In genomic region chr22:29824677-29825076, GRCh38 we compare ENCODE assay signal across 18 cellular contexts. TPM values are rescaled to one million over a fixed set of nuclear protein-coding genes. Genes with fewer than 3 reads are reported as not detected.
DNase-seq lines count a peak whose midpoint lies in the region; ATAC-seq and TF ChIP-seq lines count a peak whose summit lies in the region.
"Had no signal": no experiment of that assay in that cellular context is flagged by ENCODE, and none has a peak within 500 bp of the region (broad histone marks: within the 10 kb centered on the region; RNA-seq: fewer than 3 reads in every experiment).

No MANE protein-coding gene starts in this region.

- peak; percentile 92 for DNase-seq in right atrium auricular region (ENCODE audit: low spot score)
- no peak for DNase-seq in left ventricle myocardium inferior
- DNase-seq in lower leg skin (ENCODE audit: low spot score in 2 of 2), result peak; percentile 79 to 93
- DNase-seq in aorta, result peak; percentile 68 to 82
- no peak for DNase-seq in caudate nucleus (lab: John Stamatoyannopoulos, UW)
- DNase-seq in PC-3, result no peak
- DNase-seq: EL, GF-D8, IMR-90, NCI-H1105, NCI-H146, NCI-H2029 treated with DMSO at 0.1 percent for 48 hours, NCI-H226, NCI-H510A treated with DMSO at 0.1 percent for 48 hours, NCI-H748 treated with DMSO at 0.1 percent for 48 hours had no signal

- no peaks in the 10 kb centered on the region for H4K20me1 ChIP-seq in PC-3 (ENCODE audit: low read length)

- H3K27ac ChIP-seq in right atrium auricular region (peak overlapping the region in 1 of 2 donors; percentile 10), left ventricle myocardium inferior (replicated peaks) (no peak overlapping the region), skeletal muscle tissue (ENCODE audit: low read depth, low read length) (peak overlapping the region; percentile 2), aorta (ENCODE audit: low read depth in 1 of 2, low read length in 2 of 2) (no peak overlapping the region), caudate nucleus (ENCODE audit: low read depth, low read length) (no peak overlapping the region), PC-3 (ENCODE audit: low read length) (no peak overlapping the region)
- H3K27ac ChIP-seq: KMS-11 had no signal

- no peak overlapping the region for H2AFZ ChIP-seq in PC-3 (ENCODE audit: low read length)

- CTCF ChIA-PET in PC-3 (lab: Charles Lee), result no interaction called here

- H3K27me3 ChIP-seq in right atrium auricular region (no peaks in the 10 kb centered on the region), left ventricle myocardium inferior (ENCODE audit: low read depth) (no peaks in the 10 kb centered on the region), skeletal muscle tissue (ENCODE audit: control insufficient read depth in 3 of 3, insufficient read depth in 3 of 3, low read length in 3 of 3) (no peaks in the 10 kb centered on the region), aorta (ENCODE audit: control insufficient read depth in 1 of 2, insufficient read depth in 2 of 2, low read length in 1 of 2) (no peaks in the 10 kb centered on the region), PC-3 (ENCODE audit: low read length) (no peaks in the 10 kb centered on the region)

- H3K36me3 ChIP-seq in right atrium auricular region (peaks cover 50% of the 10 kb centered on the region), left ventricle myocardium inferior (peaks cover 53% of the 10 kb centered on the region), skeletal muscle tissue (ENCODE audit: control insufficient read depth in 3 of 3, insufficient read depth in 3 of 3, low read length in 3 of 3) (peaks cover 38 to 48% (median 39%) of the 10 kb centered on the region in 3 donors), aorta (ENCODE audit: control insufficient read depth in 1 of 2, insufficient read depth in 2 of 2, low read length in 1 of 2) (peaks cover 0 to 5% of the 10 kb centered on the region in 2 donors), PC-3 (ENCODE audit: low read depth, low read length) (peaks cover 8% of the 10 kb centered on the region; the same call in 1 of the 2 replicates)

- H3K79me2 ChIP-seq in PC-3 (ENCODE audit: low read length), result no peaks in the 10 kb centered on the region

- 63 to 65% methylated on average over 11 of the region's 11 CpGs for WGBS in lower leg skin, 2 donors
- 81 to 88% methylated on average over 11 of the region's 11 CpGs for WGBS in aorta, 2 donors

- intact Hi-C loops in left ventricle myocardium inferior (cut with micrococcal nuclease), result no loop called here
- intact Hi-C loops in lower leg skin (cut with DNase I; ENCODE audit: low total_unique reads), result loop anchor here (5.0 kb wide), 1 partner anchor 707 kb away; no protein-coding TSS in a partner anchor
- intact Hi-C loops in aorta (cut with DNase I), result no loop called here
- intact Hi-C loops in PC-3 (cut with micrococcal nuclease), result no loop called here

- POLR2A ChIA-PET in PC-3 (lab: Charles Lee; ENCODE audit: unreplicated experiment), result no interaction called here

- TF ChIP-seq POLR2A in lower leg skin (IDR thresholded peaks at IDR 0.05), result no peak

- no peaks in the 10 kb centered on the region for H3K9me2 ChIP-seq in PC-3 (replicated peaks; ENCODE audit: low read length)

- peak; percentile 40 for ATAC-seq in aorta (ENCODE audit: low FRiP score)
- no peak for ATAC-seq in GM21786 (IDR thresholded peaks at IDR 0.05; ENCODE audit: unreplicated experiment)
- ATAC-seq in PC-3, result no peak

- no peaks in the 10 kb centered on the region for H3F3A ChIP-seq in PC-3 (ENCODE audit: low read length, unreplicated experiment)

- H3K9ac ChIP-seq in skeletal muscle tissue (ENCODE audit: low read depth in 1 of 3, low read length in 3 of 3) (no peak overlapping the region), PC-3 (ENCODE audit: low read length) (no peak overlapping the region)
- H3K9ac ChIP-seq: KMS-11 had no signal

- H3K4me2 ChIP-seq in PC-3 (ENCODE audit: low read length), result no peak overlapping the region
- H3K4me2 ChIP-seq: KMS-11 had no signal

- H3K4me1 ChIP-seq in right atrium auricular region (peaks cover 0 to 19% of the 10 kb centered on the region in 2 donors), left ventricle myocardium inferior (peaks cover 28% of the 10 kb centered on the region), skeletal muscle tissue (ENCODE audit: control insufficient read depth in 3 of 3, insufficient read depth in 3 of 3, low read length in 3 of 3) (peaks cover 6 to 11% (median 9%) of the 10 kb centered on the region in 3 donors), aorta (ENCODE audit: control insufficient read depth in 1 of 2, insufficient read depth in 2 of 2, low read length in 2 of 2) (no peaks in the 10 kb centered on the region), PC-3 (ENCODE audit: insufficient read depth, low read length) (peaks cover 15% of the 10 kb centered on the region)

- TF ChIP-seq CTCF in right atrium auricular region (IDR thresholded peaks at IDR 0.05) (no peak), left ventricle myocardium inferior (IDR thresholded peaks at IDR 0.05; ENCODE audit: borderline replicate concordance) (no peak), lower leg skin (IDR thresholded peaks at IDR 0.05) (no peak), PC-3 (conservative IDR thresholded peaks at IDR 0.05; ENCODE audit: low read depth, low read length) (no peak)

- H3K4me3 ChIP-seq in right atrium auricular region (no peak overlapping the region), left ventricle myocardium inferior (no peak overlapping the region), lower leg skin (ENCODE audit: low read depth, poor library complexity, severe bottlenecking) (no peak overlapping the region), skeletal muscle tissue (ENCODE audit: low read length in 3 of 3) (no peak overlapping the region), aorta (ENCODE audit: low read length in 2 of 2) (no peak overlapping the region), PC-3 (ENCODE audit: low read length) (no peak overlapping the region)

- no peaks in the 10 kb centered on the region for H3K9me3 ChIP-seq in right atrium auricular region
- H3K9me3 ChIP-seq in left ventricle myocardium inferior (replicated peaks), result no peaks in the 10 kb centered on the region
- H3K9me3 ChIP-seq in skeletal muscle tissue (ENCODE audit: control insufficient read depth in 3 of 3, low read length in 3 of 3), result no peaks in the 10 kb centered on the region
- H3K9me3 ChIP-seq in aorta (ENCODE audit: control insufficient read depth, low read length), result no peaks in the 10 kb centered on the region
- no peaks in the 10 kb centered on the region for H3K9me3 ChIP-seq in PC-3 (ENCODE audit: low read length)

- no TSS peak for BruUV-seq in PC-3 (replicated peaks; lab: Mats Ljungman, UMichigan)

RNA-seq across cellular contexts. Expression of gene ASCC2, which starts 13.4 kb away (rescaled TPM):
- 10 to 100 TPM; 24.3 to 37.5 TPM for total RNA-seq in right atrium auricular region
- total RNA-seq in left ventricle myocardium inferior, result 34.7 TPM
- total RNA-seq in lower leg skin, result 10 to 100 TPM; 30.2 to 53.2 (median 45.8) TPM
- 15.7 TPM for total RNA-seq in skeletal muscle tissue
- 10 to 100 TPM; 36.9 to 58.0 TPM for total RNA-seq in aorta
- polyA plus RNA-seq in aorta, result 10 to 100 TPM; 21.2 to 42.3 TPM
- 37.0 and 49.6 TPM in 2 replicates for total RNA-seq in PC-3 (2014; rRNA removed)

RNA-seq across cellular contexts. Expression of gene UQCR10, which starts 57.5 kb away (rescaled TPM):
- total RNA-seq in right atrium auricular region (100 to 1,000 TPM; 125 to 137 TPM), left ventricle myocardium inferior (403 TPM), lower leg skin (10 to 100 TPM; 23.1 to 65.8 (median 44.3) TPM), skeletal muscle tissue (57.9 TPM), aorta (10 to 100 TPM; 41.4 to 42.4 TPM), PC-3 (2014; rRNA removed) (116 and 196 TPM in 2 replicates)
- 100 to 1,000 TPM in 1 of 2 donors, 10 to 100 TPM in 1; 88.4 to 189 TPM for polyA plus RNA-seq in aorta

RNA-seq across cellular contexts. Expression of gene ZMAT5, which starts 57.9 kb away (rescaled TPM):
- 10 to 100 TPM; 17.0 to 22.9 TPM for total RNA-seq in right atrium auricular region
- total RNA-seq in left ventricle myocardium inferior, result 20.6 TPM
- total RNA-seq in lower leg skin, result 10 to 100 TPM; 17.2 to 30.1 (median 21.8) TPM
- 18.8 TPM for total RNA-seq in skeletal muscle tissue
- total RNA-seq in aorta, result 10 to 100 TPM; 11.3 to 18.4 TPM
- polyA plus RNA-seq in aorta, result 10 to 100 TPM; 20.0 to 29.0 TPM
- total RNA-seq in PC-3 (2014; rRNA removed), result 24.2 and 37.7 TPM in 2 replicates

RNA-seq across cellular contexts. Expression of gene MTMR3, which starts 58.3 kb away (rescaled TPM):
- 10 to 100 TPM; 27.2 to 38.1 TPM for total RNA-seq in right atrium auricular region
- 31.3 TPM for total RNA-seq in left ventricle myocardium inferior
- total RNA-seq in lower leg skin, result 10 to 100 TPM; 51.4 to 70.5 (median 62.6) TPM
- total RNA-seq in skeletal muscle tissue, result 38.6 TPM
- 10 to 100 TPM; 52.7 to 65.3 TPM for total RNA-seq in aorta
- polyA plus RNA-seq in aorta, result 10 to 100 TPM in 1 of 2 donors, 1 to 10 TPM in 1; 5.3 to 21.6 TPM
- 12.1 and 17.3 TPM in 2 replicates for total RNA-seq in PC-3 (2014; rRNA removed)

Comparison
In these comparisons a context has a peak if more than half of its experiments do, and no peak if none do; other contexts are left out.
1. DNase-seq: peak in right atrium auricular region (single experiment), lower leg skin (2 of 2) and aorta (2 of 2); none in left ventricle myocardium inferior (single experiment), caudate nucleus (0 of 61) and PC-3 (single experiment).